Comparison of ENCODE assay signal across 8 cellular contexts in the genomic region with DNA sequence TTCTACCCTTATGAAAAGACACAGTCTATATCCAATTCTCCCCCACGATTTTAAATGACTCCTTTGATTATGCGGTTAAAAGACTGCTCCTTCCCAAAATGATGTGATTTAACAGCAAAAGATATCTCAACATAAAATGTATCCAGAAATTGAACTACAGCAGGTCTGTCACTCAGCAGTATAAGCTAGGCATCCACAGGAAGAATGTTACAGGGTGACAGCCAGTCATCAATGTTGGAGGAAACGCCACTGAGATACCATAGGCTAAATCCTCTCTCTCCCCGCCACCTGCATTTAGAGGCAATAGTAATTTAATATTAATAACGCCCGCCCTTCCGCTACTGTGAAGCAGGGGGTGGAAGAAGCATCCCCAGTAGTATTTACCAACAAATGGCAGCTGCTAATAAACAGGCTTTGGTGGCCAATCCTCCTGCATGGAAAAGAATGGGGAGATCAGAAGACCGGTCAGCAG. TPM values are rescaled to one million over a fixed set of nuclear protein-coding genes. Genes with fewer than 3 reads are reported as not detected.
DNase-seq lines count a peak whose midpoint lies in the region; ATAC-seq, FAIRE-seq and TF ChIP-seq lines count a peak whose summit lies in the region.

No MANE protein-coding gene starts in this region.

- no peaks in the 10 kb centered on the region for H4K20me1 ChIP-seq in endothelial cell of umbilical vein (replicated peaks; ENCODE audit: control insufficient read depth, extremely low read depth, insufficient read depth, low read length)

- H3K27me3 ChIP-seq in endothelial cell of umbilical vein (ENCODE audit: control insufficient read depth in 2 of 2, insufficient read depth in 2 of 2, low read length in 2 of 2), result no peaks in the 10 kb centered on the region
- H3K27me3 ChIP-seq in skeletal muscle satellite cell (ENCODE audit: control insufficient read depth, insufficient read depth, low read length), result no peaks in the 10 kb centered on the region

- POLR2A ChIA-PET in endothelial cell of umbilical vein (lab: Charles Lee), result interaction anchor here (0.8 kb wide), 1 partner anchor 157 kb away, joined by 4 read pairs; a partner anchor contains a TSS

- H3K4me2 ChIP-seq in endothelial cell of umbilical vein (ENCODE audit: insufficient read depth, low read length) (peak overlapping the region; percentile 99), skeletal muscle satellite cell (ENCODE audit: low read length) (peak overlapping the region; percentile 86)

- H3K4me3 ChIP-seq in endothelial cell of umbilical vein (replicated peaks in 1 of 3; ENCODE audit: insufficient read depth in 1 of 3, low read depth in 1 of 3, low read length in 3 of 3), result peak overlapping the region; percentile 80 to 92 (median 88)
- H3K4me3 ChIP-seq in skeletal muscle satellite cell (ENCODE audit: low read length), result peak overlapping the region; percentile 88

- peaks cover 67% of the 10 kb centered on the region for H3K79me2 ChIP-seq in endothelial cell of umbilical vein (ENCODE audit: control insufficient read depth, insufficient read depth, low read length)

- no peak for TF ChIP-seq POLR2A in endothelial cell of umbilical vein (IDR thresholded peaks at IDR 0.05; ENCODE audit: low read depth, low read length)

- peak overlapping the region; percentile 87 for H3K27ac ChIP-seq in endothelial cell of umbilical vein (ENCODE audit: insufficient read depth, low read depth, low read length)
- no peak overlapping the region for H3K27ac ChIP-seq in caudate nucleus (ENCODE audit: low read depth, low read length)

- intact Hi-C loops in endothelial cell of umbilical vein (cut with micrococcal nuclease), result loop anchor here (1.0 to 2.0 kb wide), 4 partner anchors 64 to 545 kb away; a partner anchor contains a TSS

- no peak for TF ChIP-seq CTCF in endothelial cell of umbilical vein (IDR thresholded peaks at IDR 0.05; ENCODE audit: extremely low read depth in 1 of 2, insufficient read depth in 1 of 2, low read depth in 1 of 2, low read length in 2 of 2)

- no peak for FAIRE-seq in endothelial cell of umbilical vein (lab: Jason Lieb, UNC)
- no peak for FAIRE-seq in urothelium cell line (lab: Jason Lieb, UNC)

- CTCF ChIA-PET in endothelial cell of umbilical vein (lab: Charles Lee), result interaction anchor here (1.5 to 1.8 kb wide), 2 partner anchors 8 to 180 kb away, joined by 6 to 9 read pairs; no protein-coding TSS in a partner anchor

- peak; percentile 3 for DNase-seq in HuH-7 (ENCODE audit: low spot score)
- no peak for DNase-seq in endothelial cell of umbilical vein (ENCODE audit: low read depth, low spot score)
- DNase-seq in NCI-H226, result no peak
- no peak for DNase-seq in AML-193 (lab: John Stamatoyannopoulos, UW)
- DNase-seq in urothelium cell line (ENCODE audit: low spot score), result no peak
- DNase-seq in caudate nucleus (lab: John Stamatoyannopoulos, UW), result no peak

- BruUV-seq in endothelial cell of umbilical vein (replicated peaks; lab: Mats Ljungman, UMichigan), result TSS peak; percentile 51

- peaks cover 2% of the 10 kb centered on the region for H3K9me1 ChIP-seq in endothelial cell of umbilical vein (replicated peaks; ENCODE audit: control insufficient read depth, extremely low read depth, insufficient read depth, low read length)

- dilution Hi-C loops in endothelial cell of umbilical vein (cut with MboI; ENCODE audit: extremely low pct_ligation_motif_present, low sequenced_read_pairs), result no loop called here

- peak overlapping the region; percentile 93 for H2AFZ ChIP-seq in endothelial cell of umbilical vein (ENCODE audit: low read depth, low read length)

- ATAC-seq in GM19438 (IDR thresholded peaks at IDR 0.05; ENCODE audit: low read depth, unreplicated experiment), result peak; percentile 0

- H3K9ac ChIP-seq in endothelial cell of umbilical vein (replicated peaks; ENCODE audit: extremely low read depth, insufficient read depth, low read length) (peak overlapping the region; percentile 93), skeletal muscle satellite cell (ENCODE audit: low read depth, low read length) (peak overlapping the region; percentile 100)

- H3K9me3 ChIP-seq in endothelial cell of umbilical vein (replicated peaks; ENCODE audit: control insufficient read depth, insufficient read depth, low read length) (no peaks in the 10 kb centered on the region), skeletal muscle satellite cell (replicated peaks; ENCODE audit: low read length) (no peaks in the 10 kb centered on the region)

- H3K4me1 ChIP-seq in endothelial cell of umbilical vein (ENCODE audit: control insufficient read depth, extremely low read depth, insufficient read depth, low read length), result peaks cover 31% of the 10 kb centered on the region
- peaks cover 28% of the 10 kb centered on the region for H3K4me1 ChIP-seq in skeletal muscle satellite cell (ENCODE audit: control insufficient read depth, insufficient read depth, low read length)

- H3K36me3 ChIP-seq in endothelial cell of umbilical vein (ENCODE audit: control insufficient read depth in 2 of 2, extremely low read depth in 1 of 2, insufficient read depth in 2 of 2, low read length in 2 of 2), result peaks cover 5 to 7% of the 10 kb centered on the region in 2 experiments
- H3K36me3 ChIP-seq in skeletal muscle satellite cell (ENCODE audit: insufficient read depth, low read length), result peaks cover 32% of the 10 kb centered on the region

TF ChIP-seq in endothelial cell of umbilical vein, 7 proteins besides CTCF, POLR2A, EP300 and RAD21:
- TF ChIP-seq EZH2 (IDR thresholded peaks at IDR 0.05; ENCODE audit: borderline replicate concordance, low read depth, low read length, severe bottlenecking), result no peak
- no peak for TF ChIP-seq JUN (IDR thresholded peaks at IDR 0.05; ENCODE audit: borderline replicate concordance, insufficient read depth, insufficient read length, low read depth)
- no peak for TF ChIP-seq POLR2AphosphoS5 (IDR thresholded peaks at IDR 0.05; ENCODE audit: insufficient read depth, low read depth, low read length)
- TF ChIP-seq FOS (IDR thresholded peaks at IDR 0.05; ENCODE audit: borderline replicate concordance, insufficient read depth, low read length), result no peak
- TF ChIP-seq, protein P1, sequence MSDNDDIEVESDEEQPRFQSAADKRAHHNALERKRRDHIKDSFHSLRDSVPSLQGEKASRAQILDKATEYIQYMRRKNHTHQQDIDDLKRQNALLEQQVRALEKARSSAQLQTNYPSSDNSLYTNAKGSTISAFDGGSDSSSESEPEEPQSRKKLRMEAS (IDR thresholded peaks at IDR 0.05; ENCODE audit: insufficient read depth, insufficient read length), result no peak
- TF ChIP-seq GATA2 (IDR thresholded peaks at IDR 0.05; ENCODE audit: insufficient read depth, insufficient read length, low read depth, low read length), result no peak
- TF ChIP-seq MYC (IDR thresholded peaks at IDR 0.05; ENCODE audit: low read depth, low read length), result no peak

RNA-seq across cellular contexts. Expression of a gene that starts 0.6 kb away (rescaled TPM):
- total RNA-seq in endothelial cell of umbilical vein, result 50.3 and 51.4 TPM in 2 replicates
- 5.7 and 9.3 TPM in 2 replicates for polyA plus RNA-seq in endothelial cell of umbilical vein
- 16.2 and 16.5 TPM in 2 replicates for polyA plus RNA-seq in endothelial cell of umbilical vein (2011; cell fraction: cytosol; rRNA removed)
- 16.7 and 25.6 TPM in 2 replicates for polyA plus RNA-seq in endothelial cell of umbilical vein (2011; cell fraction: nucleus; rRNA removed)
- 57.4 and 71.6 TPM in 2 replicates for polyA plus RNA-seq in endothelial cell of umbilical vein (2012)
- 19.2 and 20.8 TPM in 2 replicates for polyA minus RNA-seq in endothelial cell of umbilical vein
- polyA minus RNA-seq in endothelial cell of umbilical vein (2011; cell fraction: cytosol; rRNA and poly(A)+ RNA removed), result 18.6 TPM
- 12.1 and 14.1 TPM in 2 replicates for polyA minus RNA-seq in endothelial cell of umbilical vein (2011; cell fraction: nucleus; rRNA and poly(A)+ RNA removed)
- total RNA-seq in skeletal muscle satellite cell (2012; rRNA removed), result 133 and 147 TPM in 2 replicates

RNA-seq across cellular contexts. Expression of a gene that starts 0.8 kb away (rescaled TPM):
- 50.5 and 59.4 TPM in 2 replicates for total RNA-seq in endothelial cell of umbilical vein
- 21.9 and 44.4 TPM in 2 replicates for polyA plus RNA-seq in endothelial cell of umbilical vein
- 12.5 and 18.5 TPM in 2 replicates for polyA plus RNA-seq in endothelial cell of umbilical vein (2011; cell fraction: cytosol; rRNA removed)
- polyA plus RNA-seq in endothelial cell of umbilical vein (2011; cell fraction: nucleus; rRNA removed), result 19.9 and 33.4 TPM in 2 replicates
- polyA plus RNA-seq in endothelial cell of umbilical vein (2012), result 61.2 and 79.0 TPM in 2 replicates
- 20.2 and 88.9 TPM in 2 replicates for polyA minus RNA-seq in endothelial cell of umbilical vein
- 31.7 TPM for polyA minus RNA-seq in endothelial cell of umbilical vein (2011; cell fraction: cytosol; rRNA and poly(A)+ RNA removed)
- polyA minus RNA-seq in endothelial cell of umbilical vein (2011; cell fraction: nucleus; rRNA and poly(A)+ RNA removed), result 14.0 and 41.6 TPM in 2 replicates
- total RNA-seq in skeletal muscle satellite cell (2012; rRNA removed), result 76.0 and 78.2 TPM in 2 replicates

RNA-seq across cellular contexts. Expression of a gene that starts 25.3 kb away (rescaled TPM):
- total RNA-seq in endothelial cell of umbilical vein, result not detected in 2 replicates
- polyA plus RNA-seq in endothelial cell of umbilical vein, result 0.06 TPM in 1 of 2 replicates, not detected in the other
- 0.08 and 0.11 TPM in 2 replicates for polyA plus RNA-seq in endothelial cell of umbilical vein (2011; cell fraction: cytosol; rRNA removed)
- 0.18 and 0.26 TPM in 2 replicates for polyA plus RNA-seq in endothelial cell of umbilical vein (2011; cell fraction: nucleus; rRNA removed)
- 0.13 TPM in 1 of 2 replicates, not detected in the other for polyA plus RNA-seq in endothelial cell of umbilical vein (2012)
- not detected in 2 replicates for polyA minus RNA-seq in endothelial cell of umbilical vein
- not detected for polyA minus RNA-seq in endothelial cell of umbilical vein (2011; cell fraction: cytosol; rRNA and poly(A)+ RNA removed)
- polyA minus RNA-seq in endothelial cell of umbilical vein (2011; cell fraction: nucleus; rRNA and poly(A)+ RNA removed), result not detected in 2 replicates
- 12.5 and 27.1 TPM in 2 replicates for total RNA-seq in skeletal muscle satellite cell (2012; rRNA removed)
